Comparison of ENCODE assay signal across 20 cellular contexts in genomic region chr6:130233332-130233731, GRCh38. TPM values are rescaled to one million over a fixed set of nuclear protein-coding genes. Genes with fewer than 3 reads are reported as not detected.
DNase-seq lines count a peak whose midpoint lies in the region; ATAC-seq and TF ChIP-seq lines count a peak whose summit lies in the region.
"Had no signal": no experiment of that assay in that cellular context is flagged by ENCODE, and none has a peak within 500 bp of the region (broad histone marks: within the 10 kb centered on the region; RNA-seq: fewer than 3 reads in every experiment).

No MANE protein-coding gene starts in this region.

- H3K9me3 ChIP-seq in HUES6 (ENCODE audit: control insufficient read depth, insufficient read depth, low read depth, low read length), result no peaks in the 10 kb centered on the region
- H3K9me3 ChIP-seq: left ventricle myocardium inferior had no signal

- intact Hi-C loops in activated CD4-positive, alpha-beta memory T cell treated with anti-CD3 and anti-CD28 coated beads for 36 hours (cut with micrococcal nuclease), result no loop called here

- no peak overlapping the region for H3K4me3 Mint-ChIP-seq in activated CD4-positive, alpha-beta memory T cell treated with anti-CD3 and anti-CD28 coated beads for 36 hours
- H3K4me3 Mint-ChIP-seq: activated naive CD4-positive, alpha-beta T cell treated with anti-CD3 and anti-CD28 coated beads, Interleukin-2, amount 10 ng/mL, durations not matched to agents 7 days and 5 days; activated T-cell treated with anti-CD3 and anti-CD28 coated beads, Interleukin-2, amount 50 U/mL, for 4 hours; CD4-positive, alpha-beta memory T cell; dendritic cell treated with granulocyte-macrophage colony-stimulating factor and Interleukin-4, amounts not matched to agents 40 ng/mL and 50 ng/mL, for 4 days had no signal

- H3K27me3 Mint-ChIP-seq in activated CD4-positive, alpha-beta memory T cell treated with anti-CD3 and anti-CD28 coated beads for 36 hours, result no peaks in the 10 kb centered on the region
- H3K27me3 Mint-ChIP-seq: CD4-positive, alpha-beta memory T cell; dendritic cell treated with granulocyte-macrophage colony-stimulating factor and Interleukin-4, amounts not matched to agents 40 ng/mL and 50 ng/mL, for 4 days had no signal

- H3K36me3 ChIP-seq in HUES6 (ENCODE audit: control insufficient read depth, insufficient read depth, low read length) (no peaks in the 10 kb centered on the region), brain microvascular endothelial cell (replicated peaks) (no peaks in the 10 kb centered on the region)
- H3K36me3 ChIP-seq: left ventricle myocardium inferior had no signal

- H3K36me3 Mint-ChIP-seq in activated CD4-positive, alpha-beta memory T cell treated with anti-CD3 and anti-CD28 coated beads for 36 hours, result no peaks in the 10 kb centered on the region
- H3K36me3 Mint-ChIP-seq: CD4-positive, alpha-beta memory T cell had no signal

- no peaks in the 10 kb centered on the region for H3K4me1 Mint-ChIP-seq in activated CD4-positive, alpha-beta memory T cell treated with anti-CD3 and anti-CD28 coated beads for 36 hours (ENCODE audit: low read depth)

- TF ChIP-seq CTCF in brain microvascular endothelial cell (IDR thresholded peaks at IDR 0.05; ENCODE audit: low read depth, low read length, missing control alignments), result no peak

- H3K27ac Mint-ChIP-seq in activated CD4-positive, alpha-beta memory T cell treated with anti-CD3 and anti-CD28 coated beads for 36 hours, result no peak overlapping the region
- H3K27ac Mint-ChIP-seq: activated naive CD4-positive, alpha-beta T cell treated with anti-CD3 and anti-CD28 coated beads, Interleukin-2, amount 10 ng/mL, durations not matched to agents 7 days and 5 days; CD4-positive, alpha-beta memory T cell; dendritic cell treated with granulocyte-macrophage colony-stimulating factor and Interleukin-4, amounts not matched to agents 40 ng/mL and 50 ng/mL, for 4 days had no signal

- CTCF ChIA-PET in activated CD4-positive, alpha-beta memory T cell treated with anti-CD3 and anti-CD28 coated beads for 36 hours (lab: Charles Lee), result interaction anchor here (1.1 kb wide), 1 partner anchor 610 kb away, joined by 4 read pairs; no protein-coding TSS in a partner anchor

- no peak overlapping the region for H3K4me3 ChIP-seq in HUES6 (ENCODE audit: low read depth, low read length)
- no peak overlapping the region for H3K4me3 ChIP-seq in brain microvascular endothelial cell (ENCODE audit: low read depth, low read length)
- H3K4me3 ChIP-seq: left ventricle myocardium inferior had no signal

- ATAC-seq in HG03520 (IDR thresholded peaks at IDR 0.05; ENCODE audit: unreplicated experiment) (no peak), GM21515 (IDR thresholded peaks at IDR 0.05; ENCODE audit: unreplicated experiment) (no peak)
- ATAC-seq: activated T-cell treated with anti-CD3 and anti-CD28 coated beads, Interleukin-2, amount 50 U/mL, for 4 hours had no signal

- H3K27me3 ChIP-seq in HUES6 (ENCODE audit: control insufficient read depth, insufficient read depth, low read length), result no peaks in the 10 kb centered on the region
- no peaks in the 10 kb centered on the region for H3K27me3 ChIP-seq in brain microvascular endothelial cell (replicated peaks)

- H3K9ac ChIP-seq in HUES6 (ENCODE audit: low read length), result no peak overlapping the region

- POLR2A ChIA-PET in activated CD4-positive, alpha-beta memory T cell treated with anti-CD3 and anti-CD28 coated beads for 36 hours (lab: Charles Lee), result no interaction called here

- 0 out of 2 replicates have a peak overlapping the region, but pooled peaks have one; percentile 46 for H3K27ac ChIP-seq in HUES6 (ENCODE audit: low read depth, low read length)
- no peak overlapping the region for H3K27ac ChIP-seq in brain microvascular endothelial cell
- H3K27ac ChIP-seq: left ventricle myocardium inferior had no signal

- no peaks in the 10 kb centered on the region for H3K9me3 Mint-ChIP-seq in activated CD4-positive, alpha-beta memory T cell treated with anti-CD3 and anti-CD28 coated beads for 36 hours
- H3K9me3 Mint-ChIP-seq: activated T-cell treated with anti-CD3 and anti-CD28 coated beads, Interleukin-2, amount 50 U/mL, for 4 hours; dendritic cell treated with granulocyte-macrophage colony-stimulating factor and Interleukin-4, amounts not matched to agents 40 ng/mL and 50 ng/mL, for 4 days had no signal

- peaks cover 8% of the 10 kb centered on the region for H3K4me1 ChIP-seq in HUES6 (ENCODE audit: control insufficient read depth, insufficient read depth, low read length)
- H3K4me1 ChIP-seq: left ventricle myocardium inferior had no signal

- DNase-seq in AG08395 (ENCODE audit: low spot score) (peak; percentile 46), brain microvascular endothelial cell (peak; percentile 44), iris pigment epithelial cell (ENCODE audit: low read depth) (peak; percentile 57)
- no peak for DNase-seq in activated CD4-positive, alpha-beta T cell treated with anti-CD3 and anti-CD28 coated beads for 48 hours
- no peak for DNase-seq in activated CD4-positive, alpha-beta memory T cell treated with anti-CD3 and anti-CD28 coated beads for 36 hours
- DNase-seq: activated naive CD4-positive, alpha-beta T cell treated with anti-CD3 and anti-CD28 coated beads, Interleukin-2, amount 10 ng/mL, durations not matched to agents 7 days and 5 days; activated T-cell treated with anti-CD3 and anti-CD28 coated beads, Interleukin-2, amount 50 U/mL, for 4 hours; CD4-positive, alpha-beta memory T cell; left ventricle myocardium inferior; NCI-H1105 treated with DMSO at 0.1 percent for 48 hours; NCI-H748 treated with DMSO at 0.1 percent for 48 hours; nucleus accumbens; Right ventricle myocardium superior; stimulated activated CD4-positive, alpha-beta T cell treated with anti-CD3 and anti-CD28 coated beads, Interleukin-15, amount 100 ng/mL, for 24 hours had no signal

- in situ Hi-C loops in brain microvascular endothelial cell (cut with HindIII; ENCODE audit: low pct_ligation_motif_present, low sequenced_read_pairs), result no loop called here

RNA-seq across cellular contexts. Expression of gene SAMD3, which starts 10.6 kb away (rescaled TPM):
- 1 to 10 TPM; 3.7 to 3.8 TPM for total RNA-seq in activated CD4-positive, alpha-beta memory T cell treated with anti-CD3 and anti-CD28 coated beads for 36 hours
- total RNA-seq: left ventricle myocardium inferior, LHCN-M2, OCI-LY7 had no signal

Comparison
In these comparisons a context has a peak if more than half of its experiments do, and no peak if none do; other contexts are left out.
1. DNase-seq: peak in AG08395 (single experiment), brain microvascular endothelial cell (single experiment) and iris pigment epithelial cell (single experiment); none in activated CD4-positive, alpha-beta T cell treated with anti-CD3 and anti-CD28 coated beads for 48 hours (single experiment) and activated CD4-positive, alpha-beta memory T cell treated with anti-CD3 and anti-CD28 coated beads for 36 hours (single experiment).